ENCODE assay signal across 8 cellular contexts in the genomic region with DNA sequence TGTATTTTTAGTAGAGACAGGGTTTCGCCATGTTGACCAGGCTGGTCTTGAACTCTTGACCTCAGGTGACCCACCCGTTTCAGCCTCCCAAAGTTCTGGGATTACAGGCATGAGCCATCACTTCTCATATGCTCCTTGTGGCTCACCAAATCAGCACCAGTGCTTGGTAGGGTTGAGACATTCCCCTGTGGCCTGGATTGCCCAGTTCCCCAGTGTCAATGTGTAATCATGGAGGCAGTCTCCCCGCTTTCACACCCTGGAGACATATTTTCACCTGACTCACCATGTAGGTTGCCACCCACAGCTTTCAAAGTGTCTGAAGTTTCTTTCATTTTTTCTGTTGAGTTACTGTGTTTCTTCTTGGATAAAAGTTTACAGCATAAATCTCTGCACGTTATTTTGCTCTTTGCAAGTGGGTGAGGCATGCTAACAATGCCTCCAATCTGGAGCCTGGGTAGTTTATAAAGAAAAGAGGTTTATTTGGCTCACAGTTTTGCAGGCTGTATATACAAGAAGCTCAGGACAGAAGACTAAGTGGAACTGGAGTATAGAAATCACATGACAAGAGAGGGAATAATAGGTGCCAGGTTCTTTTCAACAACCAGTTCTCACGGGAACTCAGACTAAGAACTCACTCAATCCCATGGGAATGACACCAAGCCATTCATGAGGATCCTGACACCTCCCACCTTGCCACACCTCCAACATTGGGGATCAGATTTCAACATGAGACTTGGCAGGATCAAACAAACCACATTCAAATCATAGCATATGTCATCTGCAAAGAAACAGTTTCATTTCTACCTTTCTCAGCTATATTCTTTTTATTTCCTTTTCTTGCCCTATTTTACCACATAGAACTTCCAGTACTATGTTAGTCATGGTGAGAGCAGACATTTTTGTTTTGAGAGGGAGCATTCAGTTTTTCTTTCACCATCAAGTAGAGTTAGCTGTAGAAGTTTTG.
DNase-seq lines count a peak whose midpoint lies in the region; ATAC-seq and TF ChIP-seq lines count a peak whose summit lies in the region.

No MANE protein-coding gene starts in this region.

- peak overlapping the region; percentile 36 for H3K4me2 ChIP-seq in SU-DHL-6 (ENCODE audit: low read depth, low read length, poor library complexity, severe bottlenecking)

- ATAC-seq in GM21717 (IDR thresholded peaks at IDR 0.05; ENCODE audit: unreplicated experiment) (peak; percentile 69), GM21367 (IDR thresholded peaks at IDR 0.05; ENCODE audit: unreplicated experiment) (no peak), HG02798 (IDR thresholded peaks at IDR 0.05; ENCODE audit: poor library complexity, unreplicated experiment) (no peak)

- no peaks in the 10 kb centered on the region for H3K79me2 ChIP-seq in SU-DHL-6 (ENCODE audit: insufficient read depth, low read length)

- no peak overlapping the region for H3K4me3 ChIP-seq in AG10803 (ENCODE audit: low read length)
- no peak overlapping the region for H3K4me3 ChIP-seq in SU-DHL-6 (ENCODE audit: insufficient read depth, low read length, poor library complexity, severe bottlenecking)

- H3K9me3 ChIP-seq in SU-DHL-6 (ENCODE audit: insufficient read depth, low read length) = no peaks in the 10 kb centered on the region

- TF ChIP-seq CTCF in AG10803 (conservative IDR thresholded peaks at IDR 0.05; ENCODE audit: low read length) = no peak
- no peak for TF ChIP-seq CTCF in SU-DHL-6 (IDR thresholded peaks at IDR 0.05; ENCODE audit: insufficient read depth, low read length, poor library complexity, severe bottlenecking)

- H3K27ac ChIP-seq in SU-DHL-6 (ENCODE audit: low read depth, low read length) = peak overlapping the region; percentile 43; the same call in 1 of the 2 replicates

- no peak overlapping the region for H2AFZ ChIP-seq in SU-DHL-6 (ENCODE audit: low read depth, low read length, severe bottlenecking)

- H3K27me3 ChIP-seq in SU-DHL-6 (ENCODE audit: low read length) = no peaks in the 10 kb centered on the region

- peaks cover 4% of the 10 kb centered on the region; the same call in 1 of the 2 replicates for H3F3A ChIP-seq in SU-DHL-6 (ENCODE audit: insufficient read depth)

- no peaks in the 10 kb centered on the region for H4K20me1 ChIP-seq in SU-DHL-6 (ENCODE audit: low read depth, low read length)

- no peak overlapping the region for H3K9ac ChIP-seq in SU-DHL-6 (ENCODE audit: low read length)

- H3K9me2 ChIP-seq in SU-DHL-6 (replicated peaks; ENCODE audit: insufficient read depth, low read length) = no peaks in the 10 kb centered on the region

- peak; percentile 45 for DNase-seq in AG10803 (ENCODE audit: low read depth)
- peak; percentile 65 for DNase-seq in glomerular visceral epithelial cell (ENCODE audit: extremely low spot score)
- no peak for DNase-seq in NCI-H1417 (lab: John Stamatoyannopoulos, UW)
- no peak for DNase-seq in SKM-1 treated with dmso at 0.1 percent for 144 hours (lab: John Stamatoyannopoulos, UW; ENCODE audit: unreplicated experiment)

- peaks cover 12% of the 10 kb centered on the region; the same call in 1 of the 2 replicates for H3K36me3 ChIP-seq in SU-DHL-6 (ENCODE audit: low read length)

Comparison
In these comparisons a context has a peak if more than half of its experiments do, and no peak if none do; other contexts are left out.
1. DNase-seq: peak in AG10803 (single experiment) and glomerular visceral epithelial cell (single experiment); none in NCI-H1417 (0 of 3) and SKM-1 treated with dmso at 0.1 percent for 144 hours (single experiment).